In the genomic region with DNA sequence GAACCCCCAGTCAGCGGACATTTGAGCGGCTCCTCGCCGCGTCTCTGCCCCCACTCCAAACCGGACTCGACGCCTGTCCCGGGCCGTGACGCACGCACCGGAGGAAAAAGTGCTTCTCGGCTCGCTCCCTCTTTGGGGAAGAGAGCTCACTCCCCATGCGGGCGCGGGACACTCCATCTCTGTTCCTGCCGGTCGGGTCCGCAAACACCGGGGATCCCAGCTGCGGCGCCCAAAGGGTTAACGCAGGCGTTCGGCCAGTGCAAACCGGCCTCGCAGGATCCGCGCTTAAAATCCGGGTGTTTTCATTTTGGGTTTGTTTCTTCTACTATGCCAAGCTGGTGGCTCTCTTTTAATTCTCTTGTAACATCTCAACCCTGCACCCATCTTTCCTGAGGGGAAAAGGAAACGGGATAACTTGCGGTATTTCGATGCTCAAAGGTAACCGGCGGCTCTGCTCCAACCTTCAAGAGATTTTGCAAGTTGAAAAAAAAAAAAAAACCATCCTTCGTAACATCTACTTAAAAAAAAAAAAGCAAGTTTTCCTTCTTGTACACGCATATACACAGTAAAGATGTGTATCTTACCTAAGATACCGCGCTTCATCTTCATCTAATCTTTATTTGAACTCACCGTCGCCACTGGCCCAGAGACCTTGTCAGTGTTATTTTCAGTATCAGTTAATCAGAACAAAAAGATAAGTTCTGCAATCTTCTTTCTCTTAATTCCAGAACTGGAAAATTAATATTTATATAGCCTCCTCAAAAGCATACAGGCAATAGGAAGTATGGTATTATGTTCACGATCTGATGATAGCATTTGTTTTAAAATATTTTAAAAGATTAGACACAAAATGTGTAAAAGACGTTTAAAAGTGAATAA, we compare ENCODE assay signal across 8 cellular contexts. TPM values are rescaled to one million over a fixed set of nuclear protein-coding genes. Genes with fewer than 3 reads are reported as not detected.
DNase-seq lines count a peak whose midpoint lies in the region; ATAC-seq and TF ChIP-seq lines count a peak whose summit lies in the region.

No MANE protein-coding gene starts in this region.

- H3K27ac Mint-ChIP-seq in endothelial cell (ENCODE audit: unreplicated experiment): peak overlapping the region; percentile 90

- peaks cover 12% of the 10 kb centered on the region for H3K4me1 Mint-ChIP-seq in endothelial cell (ENCODE audit: unreplicated experiment)

- no peaks in the 10 kb centered on the region for H3K4me1 ChIP-seq in mucosa of stomach (ENCODE audit: control insufficient read depth, insufficient read depth, low read length)

- peak overlapping the region; percentile 88 for H3K4me3 ChIP-seq in mucosa of stomach (ENCODE audit: low read length)

- ATAC-seq in HG03135 (IDR thresholded peaks at IDR 0.05; ENCODE audit: unreplicated experiment): peak; percentile 0

- H3K36me3 ChIP-seq in mucosa of stomach (ENCODE audit: control insufficient read depth, insufficient read depth, low read length): no peaks in the 10 kb centered on the region

- peaks cover 19% of the 10 kb centered on the region for H3K36me3 Mint-ChIP-seq in endothelial cell (ENCODE audit: low read depth, unreplicated experiment)

- no peaks in the 10 kb centered on the region for H3K9me3 Mint-ChIP-seq in endothelial cell (ENCODE audit: unreplicated experiment)

- H3K9me3 ChIP-seq in mucosa of stomach (ENCODE audit: control insufficient read depth, low read length): no peaks in the 10 kb centered on the region

- no peak for TF ChIP-seq CTCF in endothelial cell (IDR thresholded peaks at IDR 0.05; ENCODE audit: unreplicated experiment)

- DNase-seq in NCI-H1694 (lab: John Stamatoyannopoulos, UW) (peak; percentile 2), NCI-H1694 treated with DMSO at 0.1 percent for 48 hours (lab: John Stamatoyannopoulos, UW) (no peak), UCSD-AML1 (lab: John Stamatoyannopoulos, UW; ENCODE audit: unreplicated experiment) (peak; percentile 73), endothelial cell (ENCODE audit: low spot score) (peak; percentile 62), substantia nigra (lab: John Stamatoyannopoulos, UW) (peak in 31 of 49 donors; percentile 21 to 92 (median 65)), HK-2 (ENCODE audit: unreplicated experiment) (no peak)

- H3K27me3 Mint-ChIP-seq in endothelial cell (ENCODE audit: unreplicated experiment): peaks cover 22% of the 10 kb centered on the region

- no peaks in the 10 kb centered on the region for H3K27me3 ChIP-seq in mucosa of stomach (ENCODE audit: control insufficient read depth, insufficient read depth, low read length)

- peak overlapping the region; percentile 92 for H3K27ac ChIP-seq in substantia nigra (ENCODE audit: low read depth, low read length, poor library complexity, severe bottlenecking)

- peak overlapping the region; percentile 94 for H3K9ac ChIP-seq in mucosa of stomach (ENCODE audit: low read length)

- peak overlapping the region; percentile 94 for H3K4me3 Mint-ChIP-seq in endothelial cell (ENCODE audit: unreplicated experiment)

RNA-seq across cellular contexts. Expression of gene ATP2B1, which starts 1.6 kb away (rescaled TPM):
- total RNA-seq in endothelial cell (ENCODE audit: unreplicated experiment): 33.0 TPM

Comparison
In these comparisons a context has a peak if more than half of its experiments do, and no peak if none do; other contexts are left out.
1. DNase-seq: peak in NCI-H1694 (single experiment), UCSD-AML1 (single experiment), endothelial cell (single experiment) and substantia nigra (31 of 49); none in NCI-H1694 treated with DMSO at 0.1 percent for 48 hours (single experiment) and HK-2 (single experiment).